Comparison of ENCODE assay signal across 6 cellular contexts in genomic region chr18:53526092-53526491, GRCh38.
"Had no signal": no experiment of that assay in that cellular context is flagged by ENCODE, and none has a peak within 500 bp of the region (broad histone marks: within the 10 kb centered on the region; RNA-seq: fewer than 3 reads in every experiment).

No MANE protein-coding gene starts in this region.

- H2AFZ ChIP-seq: GM23248 had no signal

- H3K27ac ChIP-seq: GM23248, HL-60 had no signal

- H3K9me3 ChIP-seq: HAP-1 had no signal

- H3K9ac ChIP-seq: GM23248 had no signal

- H3K36me3 ChIP-seq: HAP-1 had no signal

- DNase-seq: GM23248, GOT3, H7, HFFc6 had no signal

- H3K4me3 ChIP-seq: GM23248, HAP-1 had no signal

- H3K4me1 ChIP-seq: HAP-1 had no signal
